Comparison of ENCODE assay signal across 15 cellular contexts in the genomic region with DNA sequence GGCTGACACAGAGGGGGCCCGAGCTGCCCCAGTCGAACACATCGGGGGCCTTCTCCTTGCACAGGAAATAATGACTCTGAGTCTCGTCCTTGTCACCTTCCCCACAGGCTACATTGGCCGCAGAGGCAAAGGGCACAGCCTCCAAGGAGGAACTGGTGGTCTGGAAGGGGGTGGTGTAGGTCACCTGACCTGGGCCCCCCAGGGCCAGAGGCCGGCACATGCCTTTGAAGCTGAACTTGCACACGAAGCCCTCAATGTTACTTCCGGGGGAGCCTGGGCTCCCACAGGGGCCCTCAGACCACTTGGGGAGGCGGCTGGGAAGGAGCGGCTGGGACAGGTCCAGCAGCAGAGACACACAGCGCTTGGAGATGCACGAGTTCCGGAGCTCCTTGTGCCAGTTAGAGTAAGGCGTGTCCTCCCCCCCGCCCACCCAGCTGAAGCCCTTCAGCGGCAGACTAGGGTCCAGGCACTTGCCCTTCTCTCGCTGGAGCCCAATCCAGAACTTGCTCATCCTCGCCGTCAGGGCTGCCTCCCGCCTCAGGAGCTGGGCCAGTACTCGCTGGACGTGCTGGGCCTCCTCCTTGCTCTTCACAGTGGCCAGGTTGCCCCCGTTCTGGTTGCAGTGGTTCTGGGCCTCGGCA. TPM values are rescaled to one million over a fixed set of nuclear protein-coding genes. Genes with fewer than 3 reads are reported as not detected.
A peak's percentile ranks its signal among the peaks of the same experiment; 100 is the strongest.
DNase-seq lines count a peak whose midpoint lies in the region; ATAC-seq, FAIRE-seq and TF ChIP-seq lines count a peak whose summit lies in the region.
"Had no signal": no experiment of that assay in that cellular context is flagged by ENCODE, and none has a peak within 500 bp of the region (broad histone marks: within the 10 kb centered on the region; RNA-seq: fewer than 3 reads in every experiment).

No MANE protein-coding gene starts in this region.

- H3K4me2 ChIP-seq in mammary epithelial cell (ENCODE audit: insufficient read depth, low read depth, low read length), result no peak overlapping the region
- no peak overlapping the region for H3K4me2 ChIP-seq in neuronal stem cell (ENCODE audit: insufficient read depth, low read length, poor library complexity, severe bottlenecking)
- H3K4me2 ChIP-seq: KMS-11 had no signal

- intact Hi-C loops in breast epithelium (cut with DNase I; ENCODE audit: low total_unique reads) (no loop called here), mammary epithelial cell (cut with micrococcal nuclease) (no loop called here), aorta (cut with DNase I) (loop anchor here (5.0 kb wide), 2 partner anchors 33 to 57 kb away; no protein-coding TSS in a partner anchor)

- peak overlapping the region; percentile 65 to 92 for H3K27ac ChIP-seq in breast epithelium
- H3K27ac ChIP-seq in mammary epithelial cell (ENCODE audit: insufficient read depth, low read depth, low read length), result no peak overlapping the region
- H3K27ac ChIP-seq in neuronal stem cell (replicated peaks; ENCODE audit: low read length), result no peak overlapping the region
- H3K27ac ChIP-seq in aorta (ENCODE audit: low read depth in 1 of 2, low read length in 2 of 2), result peak overlapping the region; percentile 71 to 89
- H3K27ac ChIP-seq: KMS-11 had no signal

- CTCF ChIA-PET in mammary epithelial cell (lab: Charles Lee; ENCODE audit: low non-redundant PET), result no interaction called here

- no peaks in the 10 kb centered on the region for H4K20me1 ChIP-seq in mammary epithelial cell (ENCODE audit: insufficient read depth, low read length)

- peak overlapping the region; percentile 70 for H3K23ac ChIP-seq in neuronal stem cell (ENCODE audit: low read depth, low read length, poor library complexity)

- H2BK15ac ChIP-seq in neuronal stem cell (ENCODE audit: low read length), result peak overlapping the region; percentile 81

- FAIRE-seq in D721Med (lab: Jason Lieb, UNC), result no peak
- FAIRE-seq: H54, urothelium cell line had no signal

- H2BK5ac ChIP-seq in neuronal stem cell (ENCODE audit: low read length), result no peak overlapping the region

- no peak for TF ChIP-seq POLR2A in breast epithelium (IDR thresholded peaks at IDR 0.05)

- in situ Hi-C loops in mammary epithelial cell (cut with MboI; ENCODE audit: low sequenced_read_pairs in 2 of 2), result no loop called here

- WGBS in mammary epithelial cell (ENCODE audit: low coverage, missing lambda C conversion rate), result 93% methylated on average over 13 of the region's 24 CpGs
- WGBS in neuronal stem cell (ENCODE audit: extremely low coverage in 2 of 2, insufficient read length in 2 of 2, insufficient replicate concordance in 1 of 2), 2 donors, result no CpG with 5 or more reads among the region's 24 CpGs
- 87 to 91% methylated on average over 23 to 24 of the region's 24 CpGs for WGBS in aorta, 2 donors

- H3K9ac ChIP-seq in mammary epithelial cell (ENCODE audit: insufficient read depth, low read length) (no peak overlapping the region), neuronal stem cell (ENCODE audit: low read depth, low read length, poor library complexity) (no peak overlapping the region)
- H3K9ac ChIP-seq: KMS-11 had no signal

- H4K91ac ChIP-seq in neuronal stem cell (ENCODE audit: low read depth, low read length, poor library complexity), result peak overlapping the region; percentile 16

- TF ChIP-seq CTCF in breast epithelium (IDR thresholded peaks at IDR 0.05), result no peak
- TF ChIP-seq CTCF in mammary epithelial cell (conservative IDR thresholded peaks at IDR 0.05 in 1 of 2, IDR thresholded peaks at IDR 0.05 in 1 of 2; ENCODE audit: extremely low read depth in 1 of 2, insufficient read depth in 1 of 2, low read depth in 1 of 2, low read length in 2 of 2), result no peak
- TF ChIP-seq CTCF in D721Med (IDR thresholded peaks at IDR 0.05; ENCODE audit: insufficient read depth, missing control alignments), result no peak

- H3K4me3 ChIP-seq in breast epithelium (peak overlapping the region; percentile 33 to 59 (median 35)), mammary epithelial cell (replicated peaks in 1 of 3; ENCODE audit: insufficient read depth in 1 of 3, low read depth in 2 of 3, low read length in 3 of 3) (no peak overlapping the region), neuronal stem cell (ENCODE audit: low read length in 2 of 2) (no peak overlapping the region), aorta (ENCODE audit: low read length in 2 of 2) (no peak overlapping the region)

- H2AFZ ChIP-seq in mammary epithelial cell (ENCODE audit: low read depth, low read length) (no peak overlapping the region), neuronal stem cell (ENCODE audit: low read length) (peak overlapping the region; percentile 65)

- H3K14ac ChIP-seq in neuronal stem cell (ENCODE audit: low read length), result peak overlapping the region; percentile 78

- DNase-seq in breast epithelium (ENCODE audit: low spot score in 2 of 2), result no peak
- no peak for DNase-seq in mammary epithelial cell
- peak; percentile 60 for DNase-seq in dermis blood vessel endothelial cell
- DNase-seq in neuronal stem cell (ENCODE audit: low spot score), result no peak
- DNase-seq in aorta, result peak in 1 of 2 donors; percentile 63
- no peak for DNase-seq in D721Med (ENCODE audit: insufficient read length, low spot score)
- DNase-seq in AG20443 (ENCODE audit: low spot score), result no peak
- no peak for DNase-seq in medulla oblongata (ENCODE audit: extremely low spot score)
- DNase-seq: NCI-H226; occipital lobe; stimulated activated CD4-positive, alpha-beta T cell treated with anti-CD3 and anti-CD28 coated beads, Interleukin-4, amount 100 ng/mL, for 4 hours had no signal

- no peaks in the 10 kb centered on the region for H3K27me3 ChIP-seq in breast epithelium
- no peaks in the 10 kb centered on the region for H3K27me3 ChIP-seq in mammary epithelial cell (ENCODE audit: insufficient read depth, low read length)
- H3K27me3 ChIP-seq in neuronal stem cell (ENCODE audit: control insufficient read depth in 3 of 3, insufficient read depth in 3 of 3, low read depth in 1 of 3, low read length in 3 of 3), result no peaks in the 10 kb centered on the region
- H3K27me3 ChIP-seq in aorta (ENCODE audit: control insufficient read depth in 1 of 2, insufficient read depth in 2 of 2, low read length in 1 of 2), result no peaks in the 10 kb centered on the region

- H2AK5ac ChIP-seq in neuronal stem cell (ENCODE audit: low read depth, low read length), result peak overlapping the region; percentile 47

- H3K79me2 ChIP-seq in mammary epithelial cell (ENCODE audit: insufficient read depth, low read length), result no peaks in the 10 kb centered on the region

- no peak overlapping the region for H3K4ac ChIP-seq in neuronal stem cell (ENCODE audit: low read length)

- H3K4me1 ChIP-seq in breast epithelium, result no peaks in the 10 kb centered on the region
- peaks cover 9% of the 10 kb centered on the region for H3K4me1 ChIP-seq in mammary epithelial cell (ENCODE audit: insufficient read depth, low read length)
- H3K4me1 ChIP-seq in neuronal stem cell (ENCODE audit: control insufficient read depth in 2 of 2, insufficient read depth in 1 of 2, low read depth in 1 of 2, low read length in 2 of 2), result peaks cover 0 to 3% of the 10 kb centered on the region in 2 donors
- H3K4me1 ChIP-seq in aorta (ENCODE audit: control insufficient read depth in 1 of 2, insufficient read depth in 2 of 2, low read length in 2 of 2), result peaks cover 0 to 2% of the 10 kb centered on the region in 2 donors

- no peak for ATAC-seq in aorta (ENCODE audit: low FRiP score)

- H3K36me3 ChIP-seq in breast epithelium, result no peaks in the 10 kb centered on the region
- no peaks in the 10 kb centered on the region for H3K36me3 ChIP-seq in mammary epithelial cell (ENCODE audit: insufficient read depth, low read length)
- no peaks in the 10 kb centered on the region for H3K36me3 ChIP-seq in neuronal stem cell (replicated peaks in 1 of 2; ENCODE audit: control insufficient read depth in 2 of 2, insufficient read depth in 2 of 2, low read length in 2 of 2)
- no peaks in the 10 kb centered on the region for H3K36me3 ChIP-seq in aorta (ENCODE audit: control insufficient read depth in 1 of 2, insufficient read depth in 2 of 2, low read length in 1 of 2)

- H3K9me3 ChIP-seq in breast epithelium (no peaks in the 10 kb centered on the region), mammary epithelial cell (replicated peaks; ENCODE audit: insufficient read depth, low read length) (no peaks in the 10 kb centered on the region), neuronal stem cell (replicated peaks in 1 of 2; ENCODE audit: control insufficient read depth in 2 of 2, insufficient read depth in 1 of 2, low read depth in 1 of 2, low read length in 2 of 2) (no peaks in the 10 kb centered on the region), aorta (ENCODE audit: control insufficient read depth, low read length) (no peaks in the 10 kb centered on the region)

- no peak overlapping the region for H2BK120ac ChIP-seq in neuronal stem cell (ENCODE audit: low read depth, low read length)

- BruUV-seq in mammary epithelial cell (replicated peaks; lab: Mats Ljungman, UMichigan), result no TSS peak

- H4K8ac ChIP-seq in neuronal stem cell (ENCODE audit: low read depth, low read length), result no peak overlapping the region

- peak overlapping the region; percentile 89 for H3K18ac ChIP-seq in neuronal stem cell (ENCODE audit: low read length)

- H3K79me1 ChIP-seq in neuronal stem cell (ENCODE audit: low read depth, low read length), result no peaks in the 10 kb centered on the region

- dilution Hi-C loops in mammary epithelial cell (cut with HindIII; ENCODE audit: low sequenced_read_pairs), result no loop called here

- peak overlapping the region; percentile 53 for H2BK12ac ChIP-seq in neuronal stem cell (ENCODE audit: low read length)

RNA-seq across cellular contexts. Expression of gene CD93, which starts 0.6 kb away (rescaled TPM):
- total RNA-seq in breast epithelium (10 to 100 TPM; 19.2 to 64.9 (median 36.5) TPM), mammary epithelial cell (not detected), dermis blood vessel endothelial cell (361 and 441 TPM in 2 replicates), aorta (100 to 1,000 TPM; 123 to 160 TPM)
- polyA plus RNA-seq in mammary epithelial cell (not detected), aorta (1 to 10 TPM; 5.7 to 8.4 TPM)
- polyA minus RNA-seq in mammary epithelial cell, result not detected
- under 0.01 TPM for polyA plus RNA-seq in neuronal stem cell (2013, experiment 1 of 2)
- 0.01 TPM for polyA plus RNA-seq in neuronal stem cell (2013, experiment 2 of 2)
- total RNA-seq: SK-MEL-5 had no signal

RNA-seq across cellular contexts. Expression of gene THBD, which starts 36.1 kb away (rescaled TPM):
- total RNA-seq in breast epithelium (10 to 100 TPM; 22.6 to 44.2 (median 28.2) TPM), mammary epithelial cell (10 to 100 TPM in 1 of 2 donors, 1 to 10 TPM in 1; 1.4 to 36.7 TPM), dermis blood vessel endothelial cell (33.4 and 34.0 TPM in 2 replicates), aorta (10 to 100 TPM; 54.0 to 79.8 TPM)
- polyA plus RNA-seq in mammary epithelial cell (2.6 TPM), aorta (10 to 100 TPM in 1 of 2 donors, 1 to 10 TPM in 1; 8.5 to 53.3 TPM)
- polyA minus RNA-seq in mammary epithelial cell, result 1.4 TPM
- 0.06 TPM for polyA plus RNA-seq in neuronal stem cell (2013, experiment 1 of 2)
- polyA plus RNA-seq in neuronal stem cell (2013, experiment 2 of 2), result 0.10 TPM
- total RNA-seq: SK-MEL-5 had no signal

RNA-seq across cellular contexts. Expression of gene SSTR4, which starts 50.4 kb away (rescaled TPM):
- not detected for total RNA-seq in breast epithelium
- not detected for total RNA-seq in mammary epithelial cell
- not detected for polyA plus RNA-seq in mammary epithelial cell
- polyA minus RNA-seq in mammary epithelial cell, result not detected
- total RNA-seq in dermis blood vessel endothelial cell, result not detected in 2 replicates
- not detected for polyA plus RNA-seq in neuronal stem cell (2013, experiment 1 of 2)
- not detected for polyA plus RNA-seq in neuronal stem cell (2013, experiment 2 of 2)
- not detected for total RNA-seq in aorta
- polyA plus RNA-seq in aorta, result not detected
- total RNA-seq: occipital lobe, SK-MEL-5 had no signal

Comparison
In these comparisons a context has a peak if more than half of its experiments do, and no peak if none do; other contexts are left out.
1. H3K27ac ChIP-seq: peak in breast epithelium (2 of 2) and aorta (2 of 2); none in mammary epithelial cell (single experiment) and neuronal stem cell (single experiment).
2. H3K4me3 ChIP-seq: peak in breast epithelium (3 of 3); none in mammary epithelial cell (0 of 3), neuronal stem cell (0 of 2) and aorta (0 of 2).
3. RNA of gene CD93, which starts 0.6 kb away (total RNA-seq): 361 to 441 TPM in dermis blood vessel endothelial cell, 123 to 160 TPM in aorta and 19.2 to 64.9 TPM in breast epithelium; not detected in mammary epithelial cell; every median in the first group is over 10 times any median in the second.
4. intact Hi-C loops: an anchor here in aorta (5.0 kb wide); none called in breast epithelium and mammary epithelial cell.